17 cellular contexts compared by ENCODE assay signal in genomic region chr12:111414711-111415252, GRCh38. TPM values are rescaled to one million over a fixed set of nuclear protein-coding genes. Genes with fewer than 3 reads are reported as not detected.
DNase-seq lines count a peak whose midpoint lies in the region; ATAC-seq, FAIRE-seq and TF ChIP-seq lines count a peak whose summit lies in the region.
"Had no signal": no experiment of that assay in that cellular context is flagged by ENCODE, and none has a peak within 500 bp of the region (broad histone marks: within the 10 kb centered on the region; RNA-seq: fewer than 3 reads in every experiment).

No MANE protein-coding gene starts in this region.

- no peak overlapping the region for H4K91ac ChIP-seq in H1 (replicated peaks; ENCODE audit: insufficient read length, low read length)

- ATAC-seq in left ventricle myocardium superior (no peak), GM18502 (IDR thresholded peaks at IDR 0.05; ENCODE audit: poor library complexity, unreplicated experiment) (no peak)
- ATAC-seq in stimulated activated effector memory CD8-positive, alpha-beta T cell treated with anti-CD3 and anti-CD28 coated beads, Interleukin-12 subunit alpha, Interleukin-12 subunit beta, amount 100 ng/mL, for 72 hours, result no peak

- no peak overlapping the region for H2AFZ ChIP-seq in H1 (ENCODE audit: low read length)

- peak overlapping the region; percentile 69 for H3K27ac Mint-ChIP-seq in stimulated activated effector memory CD8-positive, alpha-beta T cell treated with anti-CD3 and anti-CD28 coated beads, Interleukin-12 subunit alpha, Interleukin-12 subunit beta, amount 100 ng/mL, for 72 hours

- DNase-seq in left ventricle myocardium inferior (no peak), left ventricle myocardium superior (no peak), SK-N-MC (ENCODE audit: low read depth, low spot score) (no peak), H1 (ENCODE audit: low read depth in 1 of 2, low spot score in 2 of 2) (no peak), activated gamma-delta T cell treated with Interleukin-2 at 50 U/mL for 16 hours (no peak), substantia nigra (lab: John Stamatoyannopoulos, UW) (no peak)
- DNase-seq in stimulated activated effector memory CD8-positive, alpha-beta T cell treated with anti-CD3 and anti-CD28 coated beads, Interleukin-12 subunit alpha, Interleukin-12 subunit beta, amount 100 ng/mL, for 72 hours (ENCODE audit: low spot score in 2 of 2), result no peak
- DNase-seq: activated CD4-positive, alpha-beta T cell treated with anti-CD3 and anti-CD28 coated beads, Interleukin-2, amount 50 U/mL, for 4 hours; activated gamma-delta T cell; effector CD8-positive, alpha-beta T cell; MM.1S; NCI-H1930; NCI-H526; testis had no signal

- H3K27ac ChIP-seq in left ventricle myocardium inferior (replicated peaks), result peak overlapping the region; percentile 97
- 0 out of 2 replicates have a peak overlapping the region, but pooled peaks have one; percentile 25 for H3K27ac ChIP-seq in SK-N-MC
- H3K27ac ChIP-seq in H1 (ENCODE audit: low read depth, low read length), result no peak overlapping the region
- H3K27ac ChIP-seq in substantia nigra (ENCODE audit: low read depth, low read length, poor library complexity, severe bottlenecking), result no peak overlapping the region
- H3K27ac ChIP-seq: testis had no signal

- H3K4me3 ChIP-seq in left ventricle myocardium inferior (no peak overlapping the region), SK-N-MC (no peak overlapping the region), H1 (ENCODE audit: extremely low read depth in 1 of 4, insufficient read depth in 2 of 4, low read depth in 3 of 4, low read length in 4 of 4) (no peak overlapping the region)
- H3K4me3 ChIP-seq: breast epithelium, testis had no signal

- no peak overlapping the region; the same call in 1 of the 2 replicates for H3K18ac ChIP-seq in H1 (ENCODE audit: extremely low read depth, low read length)

- intact Hi-C loops in left ventricle myocardium inferior (cut with micrococcal nuclease) (no loop called here), left ventricle myocardium superior (cut with micrococcal nuclease) (no loop called here)

- TF ChIP-seq EP300 in H1 (IDR thresholded peaks at IDR 0.05; ENCODE audit: borderline replicate concordance in 1 of 2, low read depth in 2 of 2, low read length in 2 of 2), result no peak

- H3K4me1 Mint-ChIP-seq in stimulated activated effector memory CD8-positive, alpha-beta T cell treated with anti-CD3 and anti-CD28 coated beads, Interleukin-12 subunit alpha, Interleukin-12 subunit beta, amount 100 ng/mL, for 72 hours, result peaks cover 54% of the 10 kb centered on the region

- H3K14ac ChIP-seq in H1 (ENCODE audit: insufficient read length), result no peak overlapping the region

- peaks cover 45% of the 10 kb centered on the region for H3K36me3 Mint-ChIP-seq in stimulated activated effector memory CD8-positive, alpha-beta T cell treated with anti-CD3 and anti-CD28 coated beads, Interleukin-12 subunit alpha, Interleukin-12 subunit beta, amount 100 ng/mL, for 72 hours

- H3K4me3 Mint-ChIP-seq in stimulated activated effector memory CD8-positive, alpha-beta T cell treated with anti-CD3 and anti-CD28 coated beads, Interleukin-12 subunit alpha, Interleukin-12 subunit beta, amount 100 ng/mL, for 72 hours, result no peak overlapping the region

- peak overlapping the region; percentile 76 for H2BK5ac ChIP-seq in H1 (ENCODE audit: low read depth, low read length)

- H2BK12ac ChIP-seq in H1 (ENCODE audit: low read depth, low read length), result peak overlapping the region; percentile 82; the same call in 1 of the 2 replicates

- H3K79me2 ChIP-seq in H1 (ENCODE audit: control insufficient read depth in 1 of 2, insufficient read depth in 2 of 2, low read length in 2 of 2), result peaks cover 11 to 79% of the 10 kb centered on the region in 2 experiments; a peak in 3 of 4 replicates

- peak overlapping the region; percentile 95; the same call in 1 of the 2 replicates for H2AK5ac ChIP-seq in H1 (ENCODE audit: low read depth, low read length)

- H3K23me2 ChIP-seq in H1 (ENCODE audit: low read depth, low read length), result no peaks in the 10 kb centered on the region

- H3K79me1 ChIP-seq in H1 (ENCODE audit: low read depth, low read length), result peaks cover 14% of the 10 kb centered on the region; the same call in 1 of the 2 replicates

- H3K27me3 ChIP-seq in left ventricle myocardium inferior (ENCODE audit: low read depth), result no peaks in the 10 kb centered on the region
- H3K27me3 ChIP-seq in H1 (replicated peaks in 1 of 4; ENCODE audit: control insufficient read depth in 3 of 4, extremely low read depth in 1 of 4, insufficient read depth in 3 of 4, low read length in 3 of 4), result no peaks in the 10 kb centered on the region
- H3K27me3 ChIP-seq: breast epithelium, testis had no signal

- H3K9me3 ChIP-seq in left ventricle myocardium inferior (replicated peaks), result no peaks in the 10 kb centered on the region
- no peaks in the 10 kb centered on the region for H3K9me3 ChIP-seq in SK-N-MC (ENCODE audit: low read depth, low read length)
- H3K9me3 ChIP-seq in H1 (ENCODE audit: insufficient read depth in 2 of 2, low read depth in 1 of 2, low read length in 1 of 2), result no peaks in the 10 kb centered on the region
- H3K9me3 ChIP-seq: breast epithelium, testis had no signal

- no peak for FAIRE-seq in H1 (lab: Jason Lieb, UNC)
- FAIRE-seq: GM19239 had no signal

- TF ChIP-seq RAD21 in H1 (IDR thresholded peaks at IDR 0.05 in 1 of 2, conservative IDR thresholded peaks at IDR 0.05 in 1 of 2; ENCODE audit: low read depth in 2 of 2, low read length in 2 of 2), result no peak

- H2BK120ac ChIP-seq in H1 (replicated peaks; ENCODE audit: low read depth, low read length), result no peak overlapping the region

- POLR2A ChIA-PET in H1 (lab: Charles Lee; ENCODE audit: partially characterized antibody), result interaction anchor here (0.9 to 1.2 kb wide), 2 partner anchors 10 to 37 kb away, joined by 3 to 4 read pairs; no protein-coding TSS in a partner anchor

- no peak overlapping the region for H3K9ac ChIP-seq in SK-N-MC (ENCODE audit: insufficient read length)
- H3K9ac ChIP-seq in H1 (replicated peaks in 1 of 4; ENCODE audit: extremely low read depth in 1 of 4, low read depth in 3 of 4, low read length in 3 of 4), result no peak overlapping the region

- no peak for TF ChIP-seq POLR2A in H1 (IDR thresholded peaks at IDR 0.05; ENCODE audit: control extremely low read depth in 1 of 2, low read depth in 2 of 2, low read length in 2 of 2)

- H4K20me1 ChIP-seq in H1 (replicated peaks in 1 of 2; ENCODE audit: control insufficient read depth in 1 of 2, insufficient read depth in 2 of 2, low read length in 2 of 2), result peaks cover 19 to 27% of the 10 kb centered on the region in 2 experiments

- no peaks in the 10 kb centered on the region for H3K9me3 Mint-ChIP-seq in stimulated activated effector memory CD8-positive, alpha-beta T cell treated with anti-CD3 and anti-CD28 coated beads, Interleukin-12 subunit alpha, Interleukin-12 subunit beta, amount 100 ng/mL, for 72 hours

- TF ChIP-seq CTCF in left ventricle myocardium inferior (IDR thresholded peaks at IDR 0.05; ENCODE audit: borderline replicate concordance) (no peak), H1 (IDR thresholded peaks at IDR 0.05; ENCODE audit: control extremely low read depth in 1 of 3, insufficient read depth in 1 of 3, low read depth in 1 of 3, low read length in 3 of 3) (no peak)

- CTCF ChIA-PET in H1 (lab: Charles Lee; ENCODE audit: partially characterized antibody), result interaction anchor here (1.3 to 22.8 kb wide), 3 partner anchors 13 to 34 kb away, joined by 3 to 838 read pairs (median 50); no protein-coding TSS in a partner anchor

- H4K5ac ChIP-seq in H1 (ENCODE audit: insufficient read length, low read depth, low read length), result no peak overlapping the region

- peak overlapping the region; percentile 86 for H2BK20ac ChIP-seq in H1 (ENCODE audit: low read length)

- H2BK15ac ChIP-seq in H1 (ENCODE audit: low read length), result peak overlapping the region; percentile 53; the same call in 1 of the 2 replicates

- H3K36me3 ChIP-seq in left ventricle myocardium inferior (peaks cover 29% of the 10 kb centered on the region), SK-N-MC (ENCODE audit: insufficient read depth, low read length) (peaks cover 26% of the 10 kb centered on the region), H1 (ENCODE audit: control insufficient read depth in 2 of 4, insufficient read depth in 4 of 4, low read length in 3 of 4) (peaks cover 0 to 12% (median 5%) of the 10 kb centered on the region in 4 experiments; a peak in 3 of 8 replicates)
- H3K36me3 ChIP-seq: breast epithelium had no signal

- H3K4ac ChIP-seq in H1 (replicated peaks; ENCODE audit: insufficient read length, low read depth, low read length), result no peak overlapping the region

- H3K4me1 ChIP-seq in left ventricle myocardium inferior, result peaks cover 97% of the 10 kb centered on the region
- H3K4me1 ChIP-seq in H1 (replicated peaks in 1 of 4; ENCODE audit: control insufficient read depth in 3 of 4, insufficient read depth in 4 of 4, low read length in 3 of 4), result peaks cover 27 to 45% (median 32%) of the 10 kb centered on the region in 4 experiments

- H3K56ac ChIP-seq in H1 (replicated peaks; ENCODE audit: insufficient read length, low read depth, low read length), result no peak overlapping the region

- H4K8ac ChIP-seq in H1 (ENCODE audit: extremely low read depth, insufficient read depth, low read length), result no peak overlapping the region

- WGBS in H1 (ENCODE audit: extremely low coverage in 1 of 2, insufficient coverage in 1 of 2, insufficient read length in 1 of 2, insufficient replicate concordance in 2 of 2, low coverage in 1 of 2, low lambda C conversion rate in 2 of 2, missing lambda C conversion rate in 1 of 2), 2 experiments, result 82% methylated on average over 7 of the region's 7 CpGs; no CpG with 5 or more reads in 1 of the 2 experiments

- no peak overlapping the region for H3K23ac ChIP-seq in H1 (ENCODE audit: insufficient read length)

- H3K4me2 ChIP-seq in H1 (ENCODE audit: insufficient read depth in 1 of 2, low read depth in 2 of 2, low read length in 2 of 2), result no peak overlapping the region

RNA-seq across cellular contexts. Expression of gene SH2B3, which starts 9.1 kb away (rescaled TPM):
- total RNA-seq in left ventricle myocardium inferior, result 50.5 TPM
- 45.1 TPM for total RNA-seq in left ventricle myocardium superior
- total RNA-seq in H1 (2021; fragmentation: NEBNext Ultra II Directional; extraction: Animal tissue kit (Norgen Biotek cat#: 25700)), result 29.8 and 34.1 TPM in 2 replicates
- 20.8 and 25.1 TPM in 2 replicates for polyA plus RNA-seq in H1 (2011; rRNA removed)
- 18.3 TPM for polyA plus RNA-seq in H1 (2011; cell fraction: cytosol; rRNA removed)
- 18.8 TPM for polyA plus RNA-seq in H1 (2011; cell fraction: nucleus; rRNA removed)
- 18.4 to 20.9 TPM (median 20.6 TPM) in 4 replicates for polyA plus RNA-seq in H1 (2012, experiment 1 of 2)
- polyA plus RNA-seq in H1 (2012, experiment 2 of 2), result 12.1 TPM
- 20.8 TPM for polyA plus RNA-seq in H1 (2013, experiment 1 of 2)
- polyA plus RNA-seq in H1 (2013, experiment 2 of 2), result 21.5 TPM
- 12.6 and 17.8 TPM in 2 replicates for polyA minus RNA-seq in H1 (2011; rRNA and poly(A)+ RNA removed)
- 19.1 TPM for polyA minus RNA-seq in H1 (2011; cell fraction: cytosol; rRNA and poly(A)+ RNA removed)
- polyA minus RNA-seq in H1 (2011; cell fraction: nucleus; rRNA and poly(A)+ RNA removed), result 14.7 TPM

RNA-seq across cellular contexts. Expression of gene PHETA1, which starts 45.9 kb away (rescaled TPM):
- total RNA-seq in left ventricle myocardium inferior (29.8 TPM), left ventricle myocardium superior (28.6 TPM)
- total RNA-seq in H1 (2021; fragmentation: NEBNext Ultra II Directional; extraction: Animal tissue kit (Norgen Biotek cat#: 25700)), result 12.3 and 13.7 TPM in 2 replicates
- polyA plus RNA-seq in H1 (2011; rRNA removed), result 5.2 and 9.7 TPM in 2 replicates
- polyA plus RNA-seq in H1 (2011; cell fraction: cytosol; rRNA removed), result 7.1 TPM
- 8.6 TPM for polyA plus RNA-seq in H1 (2011; cell fraction: nucleus; rRNA removed)
- polyA plus RNA-seq in H1 (2012, experiment 1 of 2), result 5.3 to 9.2 TPM (median 8.8 TPM) in 4 replicates
- polyA plus RNA-seq in H1 (2012, experiment 2 of 2), result 12.2 TPM
- polyA plus RNA-seq in H1 (2013, experiment 1 of 2), result 6.6 TPM
- polyA plus RNA-seq in H1 (2013, experiment 2 of 2), result 6.6 TPM
- polyA minus RNA-seq in H1 (2011; rRNA and poly(A)+ RNA removed), result 2.0 and 2.5 TPM in 2 replicates
- polyA minus RNA-seq in H1 (2011; cell fraction: cytosol; rRNA and poly(A)+ RNA removed), result 5.1 TPM
- 5.7 TPM for polyA minus RNA-seq in H1 (2011; cell fraction: nucleus; rRNA and poly(A)+ RNA removed)

Comparison
In these comparisons a context has a peak if more than half of its experiments do, and no peak if none do; other contexts are left out.
1. H3K27ac ChIP-seq: peak in left ventricle myocardium inferior (single experiment) and SK-N-MC (single experiment); none in H1 (single experiment) and substantia nigra (single experiment).